1 cellular context compared by ENCODE assay signal in genomic region chr2:224882291-224883171, GRCh38.
TF ChIP-seq lines count a peak whose summit lies in the region.

No MANE protein-coding gene starts in this region.

TF ChIP-seq in HCT116, 20 proteins besides CTCF, POLR2A, EP300 and RAD21 (continued from another document):
- TF ChIP-seq REST (IDR thresholded peaks at IDR 0.05; ENCODE audit: low read depth) (no peak), CBX3 (IDR thresholded peaks at IDR 0.05; ENCODE audit: low read depth) (no peak), MAX (IDR thresholded peaks at IDR 0.05) (no peak), EZH2phosphoT487 (IDR thresholded peaks at IDR 0.05; ENCODE audit: borderline replicate concordance) (no peak)
TF ChIP-seq in HCT116: peak in this region for 2.
